Comparison of ENCODE assay signal across 8 cellular contexts in genomic region chr14:68627868-68628604, GRCh38.
A peak's percentile ranks its signal among the peaks of the same experiment; 100 is the strongest.
DNase-seq lines count a peak whose midpoint lies in the region; ATAC-seq and TF ChIP-seq lines count a peak whose summit lies in the region.

No MANE protein-coding gene starts in this region.

- H3K9me3 ChIP-seq in mucosa of descending colon = no peaks in the 10 kb centered on the region

- no peaks in the 10 kb centered on the region for H3K4me1 ChIP-seq in mucosa of descending colon (ENCODE audit: low read depth)

- ATAC-seq in mucosa of descending colon (peak; percentile 81), HG02763 (IDR thresholded peaks at IDR 0.05; ENCODE audit: unreplicated experiment) (no peak), GM18870 (IDR thresholded peaks at IDR 0.05; ENCODE audit: unreplicated experiment) (no peak)

- intact Hi-C loops in mucosa of descending colon (cut with DNase I, micrococcal nuclease) = no loop called here

- DNase-seq in GM12865 (ENCODE audit: low read depth) = peak; percentile 64
- peak; percentile 29 to 31 for DNase-seq in activated CD4-positive, alpha-beta T cell treated with anti-CD3 and anti-CD28 coated beads, Interleukin-2, amount 50 U/mL, for 24 hours (ENCODE audit: low read depth in 1 of 2, low spot score in 1 of 2)
- DNase-seq in effector CD8-positive, alpha-beta T cell (lab: John Stamatoyannopoulos, UW) = peak; percentile 40
- peak; percentile 79 to 83 (median 82) for DNase-seq in mucosa of descending colon
- DNase-seq in stimulated activated CD8-positive, alpha-beta memory T cell treated with anti-CD3 and anti-CD28 coated beads, Interleukin-4, amount 100 ng/mL, for 48 hours = peak; percentile 71
- DNase-seq in cortex of kidney (lab: John Stamatoyannopoulos, UW) = no peak

- TF ChIP-seq CTCF in GM12865 (IDR thresholded peaks at IDR 0.05; ENCODE audit: insufficient read depth, low read depth, low read length, missing control alignments) (no peak), mucosa of descending colon (IDR thresholded peaks at IDR 0.05) (no peak)

- H3K36me3 ChIP-seq in mucosa of descending colon (ENCODE audit: low read depth) = no peaks in the 10 kb centered on the region

- H3K4me3 ChIP-seq in GM12865 (ENCODE audit: low read depth, low read length) (peak overlapping the region; percentile 5), mucosa of descending colon (no peak overlapping the region)
